Comparison of ENCODE assay signal across 31 cellular contexts in the genomic region with DNA sequence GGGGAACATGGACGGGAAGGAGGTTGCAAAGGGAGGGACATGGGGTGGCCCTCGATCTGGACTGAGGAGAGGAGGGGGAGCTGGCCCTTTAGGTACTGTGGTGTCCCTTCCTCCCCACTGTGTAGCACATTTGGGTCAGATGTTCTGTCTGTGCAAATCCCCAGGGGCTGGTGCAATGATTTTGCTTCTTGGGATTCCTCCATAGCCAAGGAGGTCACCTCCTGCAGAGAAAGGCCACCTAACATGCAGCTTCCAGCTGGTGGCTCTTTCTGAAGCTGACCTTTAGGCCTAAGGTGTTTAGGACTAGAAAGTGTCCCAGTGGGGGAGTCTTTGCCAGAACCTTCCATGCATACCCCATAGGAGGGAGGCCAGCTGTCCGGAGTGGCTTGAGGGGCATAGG. TPM values are rescaled to one million over a fixed set of nuclear protein-coding genes. Genes with fewer than 3 reads are reported as not detected.
A peak's percentile ranks its signal among the peaks of the same experiment; 100 is the strongest.
DNase-seq lines count a peak whose midpoint lies in the region; ATAC-seq, FAIRE-seq and TF ChIP-seq lines count a peak whose summit lies in the region.
"Had no signal": no experiment of that assay in that cellular context is flagged by ENCODE, and none has a peak within 500 bp of the region (broad histone marks: within the 10 kb centered on the region; RNA-seq: fewer than 3 reads in every experiment).

No MANE protein-coding gene starts in this region.

- POLR2A ChIA-PET in HepG2 (lab: Yijun Ruan, JAX): interaction anchor here (1.2 to 4.3 kb wide), 5 partner anchors 10 to 34 kb away, joined by 4 to 44 read pairs (median 19); a partner anchor contains a TSS

- H3K27ac ChIP-seq in HepG2 (ENCODE audit: extremely low read length, insufficient read depth, low read length) (peak overlapping the region; percentile 79), right lobe of liver (peak overlapping the region in 1 of 3 donors; percentile 29), colonic mucosa (peak overlapping the region; percentile 77), mucosa of rectum (ENCODE audit: low read depth in 2 of 2, low read length in 2 of 2) (peak overlapping the region; percentile 87 to 90)
- H3K27ac ChIP-seq: SK-N-MC, thoracic aorta had no signal

- intact Hi-C loops in HepG2 (cut with micrococcal nuclease; ENCODE audit: unreplicated experiment): no loop called here
- intact Hi-C loops in right lobe of liver (cut with DNase I): no loop called here
- intact Hi-C loops in colonic mucosa (cut with DNase I): no loop called here

- in situ Hi-C loops in HepG2 (cut with HindIII; ENCODE audit: extremely low pct_ligation_motif_present, low pct_unique_long_range_greater_than_20kb): no loop called here

- TF ChIP-seq EP300 in HepG2 (IDR thresholded peaks at IDR 0.05; ENCODE audit: low read depth in 2 of 2, low read length in 2 of 2): no peak
- no peak for TF ChIP-seq EP300 in HepG2 (CRISPR knock-in tag; IDR thresholded peaks at IDR 0.05; ENCODE audit: borderline replicate concordance)

- no peak overlapping the region for H2AFZ ChIP-seq in HepG2 (ENCODE audit: low read length)

- ATAC-seq in HepG2 (no peak), right lobe of liver (no peak), HG03521 (IDR thresholded peaks at IDR 0.05; ENCODE audit: unreplicated experiment) (no peak)
- ATAC-seq: activated CD4-positive, alpha-beta T cell treated with anti-CD3 and anti-CD28 coated beads for 36 hours; activated CD8-positive, alpha-beta T cell treated with anti-CD3 and anti-CD28 coated beads, Interleukin-2, amount 10 ng/mL, durations not matched to agents 7 days and 5 days; T-helper 17 cell had no signal

- H3K27me3 ChIP-seq in HepG2 (ENCODE audit: control insufficient read depth in 1 of 2, insufficient read depth in 2 of 2, low read length in 2 of 2) (no peaks in the 10 kb centered on the region), right lobe of liver (no peaks in the 10 kb centered on the region), colonic mucosa (no peaks in the 10 kb centered on the region), mucosa of rectum (ENCODE audit: control insufficient read depth in 2 of 2, insufficient read depth in 2 of 2, low read length in 2 of 2) (no peaks in the 10 kb centered on the region)

- TF ChIP-seq POLR2A in HepG2 (IDR thresholded peaks at IDR 0.05; ENCODE audit: insufficient read depth in 1 of 2, low read depth in 2 of 2, low read length in 2 of 2) (no peak), right lobe of liver (IDR thresholded peaks at IDR 0.05) (no peak)

- H3K9ac ChIP-seq in HepG2 (ENCODE audit: insufficient read depth, low read depth, low read length) (peak overlapping the region; percentile 50; the same call in 1 of the 2 replicates), colonic mucosa (ENCODE audit: low read depth in 2 of 2, low read length in 2 of 2) (peak overlapping the region; percentile 24 to 48), mucosa of rectum (ENCODE audit: low read depth in 1 of 2, low read length in 2 of 2) (peak overlapping the region; percentile 24 to 61)

- no peaks in the 10 kb centered on the region for H3K79me2 ChIP-seq in HepG2 (ENCODE audit: insufficient read depth, low read length)

- no peak for FAIRE-seq in HepG2 (lab: Jason Lieb, UNC)
- FAIRE-seq: GM18507, GM19239, islet of Langerhans had no signal

- DNase-seq in HepG2 (ENCODE audit: low spot score) (no peak), right lobe of liver (no peak), colonic mucosa (no peak), AG08395 (ENCODE audit: low spot score) (no peak), NCI-H1436 (lab: John Stamatoyannopoulos, UW) (no peak)
- no peak for DNase-seq in activated CD4-positive, CD25-positive, alpha-beta regulatory T cell (lab: John Stamatoyannopoulos, UW)
- DNase-seq: activated CD4-positive, alpha-beta T cell treated with anti-CD3 and anti-CD28 coated beads for 36 hours; activated CD8-positive, alpha-beta T cell treated with anti-CD3 and anti-CD28 coated beads, Interleukin-2, amount 10 ng/mL, durations not matched to agents 7 days and 5 days; activated naive CD4-positive, alpha-beta T cell treated with anti-CD3 and anti-CD28 coated beads for 36 hours; amygdala; effector CD8-positive, alpha-beta T cell; EL; GOT3; naive B cell; NCI-H1092; NCI-H187 treated with DMSO at 0.1 percent for 48 hours; NCI-H2171 treated with DMSO at 0.1 percent for 48 hours; NCI-H510A; RPMI8226; stimulated activated naive CD4-positive, alpha-beta T cell; T-helper 17 cell had no signal

- peak overlapping the region; percentile 66 for H3K4me2 ChIP-seq in HepG2 (ENCODE audit: low read depth, low read length)

- H3K4me3 ChIP-seq in HepG2 (replicated peaks in 1 of 3; ENCODE audit: insufficient read depth in 1 of 3, low read depth in 2 of 3, low read length in 3 of 3): peak overlapping the region in 1 of 3 experiments; percentile 36; a peak in 1 of 6 replicates
- no peak overlapping the region for H3K4me3 ChIP-seq in right lobe of liver
- no peak overlapping the region for H3K4me3 ChIP-seq in colonic mucosa
- peak overlapping the region in 1 of 2 donors; percentile 37 for H3K4me3 ChIP-seq in mucosa of rectum (ENCODE audit: low read length in 2 of 2)
- H3K4me3 ChIP-seq: prostate gland, SK-N-MC, thoracic aorta had no signal

- 100% methylated on average over 1 of the region's 3 CpGs for WGBS in HepG2 (ENCODE audit: low lambda C conversion rate)
- 73% methylated on average over 3 of the region's 3 CpGs for WGBS in right lobe of liver (ENCODE audit: insufficient coverage, low coverage, low lambda C conversion rate, missing lambda C conversion rate)

- no TSS peak for BruUV-seq in HepG2 (replicated peaks; lab: Mats Ljungman, UMichigan)

- CTCF ChIA-PET in HepG2 (lab: Yijun Ruan, JAX; ENCODE audit: low intra/inter-chr PET ratio, low total read pairs): no interaction called here

- H3K36me3 ChIP-seq in HepG2 (replicated peaks in 1 of 2; ENCODE audit: control insufficient read depth in 1 of 2, insufficient read depth in 2 of 2, low read length in 2 of 2): peaks cover 0 to 5% of the 10 kb centered on the region in 2 experiments; a peak in 2 of 5 replicates
- no peaks in the 10 kb centered on the region for H3K36me3 ChIP-seq in right lobe of liver
- no peaks in the 10 kb centered on the region for H3K36me3 ChIP-seq in colonic mucosa
- peaks cover 6% of the 10 kb centered on the region in 2 donors for H3K36me3 ChIP-seq in mucosa of rectum (ENCODE audit: control insufficient read depth in 2 of 2, insufficient read depth in 2 of 2, low read length in 2 of 2)
- H3K36me3 ChIP-seq: prostate gland, thoracic aorta had no signal

- TF ChIP-seq CTCF in HepG2 (CRISPR knock-in tag; IDR thresholded peaks at IDR 0.05) (no peak), right lobe of liver (IDR thresholded peaks at IDR 0.05) (no peak), colonic mucosa (IDR thresholded peaks at IDR 0.05) (no peak)

- no peaks in the 10 kb centered on the region for H4K20me1 ChIP-seq in HepG2 (ENCODE audit: insufficient read depth, low read length)

- H3K9me3 ChIP-seq in HepG2 (ENCODE audit: low read length) (no peaks in the 10 kb centered on the region), right lobe of liver (no peaks in the 10 kb centered on the region), colonic mucosa (no peaks in the 10 kb centered on the region), mucosa of rectum (ENCODE audit: control insufficient read depth in 2 of 2, low read length in 2 of 2) (no peaks in the 10 kb centered on the region)
- H3K9me3 ChIP-seq: prostate gland, thoracic aorta had no signal

- no peak for TF ChIP-seq RAD21 in HepG2 (CRISPR knock-in tag; IDR thresholded peaks at IDR 0.05)

- H3K4me1 ChIP-seq in HepG2 (ENCODE audit: insufficient read depth, low read length): peaks cover 56% of the 10 kb centered on the region
- H3K4me1 ChIP-seq in right lobe of liver: peaks cover 0 to 30% (median 9%) of the 10 kb centered on the region in 4 donors
- peaks cover 9% of the 10 kb centered on the region for H3K4me1 ChIP-seq in colonic mucosa
- H3K4me1 ChIP-seq in mucosa of rectum (ENCODE audit: control insufficient read depth in 2 of 2, insufficient read depth in 2 of 2, low read length in 2 of 2): peaks cover 23 to 44% of the 10 kb centered on the region in 2 donors

RNA-seq across cellular contexts. Expression of a gene that starts 9.0 kb away (rescaled TPM):
- total RNA-seq in HepG2 (2016; rRNA removed; fragmentation: Illumina TruSeq; extraction: Trizol) (15.3 and 16.5 TPM in 2 replicates), right lobe of liver (under 1 TPM; 0.04 to 0.37 (median 0.13) TPM), colonic mucosa (1 to 10 TPM; 1.8 to 3.3 TPM)
- 4.1 and 5.6 TPM in 2 replicates for total RNA-seq in HepG2 (2016; cell fraction: cytosol; rRNA removed; fragmentation: Illumina TruSeq; extraction: Trizol; ENCODE audit: low read depth)
- 13.4 and 15.6 TPM in 2 replicates for total RNA-seq in HepG2 (2016; cell fraction: insoluble cytoplasmic fraction; rRNA removed; fragmentation: Illumina TruSeq; extraction: Trizol)
- 13.7 and 13.8 TPM in 2 replicates for total RNA-seq in HepG2 (2016; cell fraction: membrane; rRNA removed; fragmentation: Illumina TruSeq; extraction: Trizol)
- 8.9 and 12.1 TPM in 2 replicates for total RNA-seq in HepG2 (2016; cell fraction: nucleus; rRNA removed; fragmentation: Illumina TruSeq; extraction: Trizol)
- 5.8 and 7.9 TPM in 2 replicates for polyA plus RNA-seq in HepG2 (2011; rRNA removed)
- 5.4 and 6.0 TPM in 2 replicates for polyA plus RNA-seq in HepG2 (2011; cell fraction: cytosol; rRNA removed)
- polyA plus RNA-seq in HepG2 (2011; cell fraction: nucleus; rRNA removed): 11.3 and 13.5 TPM in 2 replicates
- polyA plus RNA-seq in HepG2 (2012): 16.0 TPM in 2 replicates
- 2.4 TPM in 2 replicates for polyA plus RNA-seq in HepG2 (2016; cell fraction: cytosol; fragmentation: Illumina TruSeq; extraction: Trizol; ENCODE audit: low read depth)
- polyA plus RNA-seq in HepG2 (2016; cell fraction: insoluble cytoplasmic fraction; fragmentation: Illumina TruSeq; extraction: Trizol; ENCODE audit: low read depth): 13.0 and 14.7 TPM in 2 replicates
- polyA plus RNA-seq in HepG2 (2016; cell fraction: membrane; fragmentation: Illumina TruSeq; extraction: Trizol; ENCODE audit: low read depth): 8.0 and 8.5 TPM in 2 replicates
- 19.4 and 21.7 TPM in 2 replicates for polyA plus RNA-seq in HepG2 (2016; cell fraction: nucleus; fragmentation: Illumina TruSeq; extraction: Trizol; ENCODE audit: insufficient read depth, low read depth)
- polyA minus RNA-seq in HepG2 (2011; rRNA and poly(A)+ RNA removed; ENCODE audit: low replicate concordance): 0.14 and 8.4 TPM in 2 replicates
- polyA minus RNA-seq in HepG2 (2011; cell fraction: cytosol; rRNA and poly(A)+ RNA removed): 3.6 and 4.5 TPM in 2 replicates
- polyA minus RNA-seq in HepG2 (2011; cell fraction: nucleus; rRNA and poly(A)+ RNA removed): 10.2 and 12.6 TPM in 2 replicates
- total RNA-seq: A673; activated CD4-positive, alpha-beta T cell treated with anti-CD3 and anti-CD28 coated beads for 36 hours; activated CD8-positive, alpha-beta T cell treated with anti-CD3 and anti-CD28 coated beads, Interleukin-2, amount 10 ng/mL, durations not matched to agents 7 days and 5 days; activated naive CD4-positive, alpha-beta T cell treated with anti-CD3 and anti-CD28 coated beads for 36 hours; T-helper 17 cell had no signal

RNA-seq across cellular contexts. Expression of a gene that starts 22.0 kb away (rescaled TPM):
- 2.1 and 4.4 TPM in 2 replicates for total RNA-seq in HepG2 (2016; rRNA removed; fragmentation: Illumina TruSeq; extraction: Trizol)
- total RNA-seq in HepG2 (2016; cell fraction: cytosol; rRNA removed; fragmentation: Illumina TruSeq; extraction: Trizol; ENCODE audit: low read depth): 0.91 and 1.6 TPM in 2 replicates
- 1.5 and 4.4 TPM in 2 replicates for total RNA-seq in HepG2 (2016; cell fraction: insoluble cytoplasmic fraction; rRNA removed; fragmentation: Illumina TruSeq; extraction: Trizol)
- 3.0 and 3.1 TPM in 2 replicates for total RNA-seq in HepG2 (2016; cell fraction: membrane; rRNA removed; fragmentation: Illumina TruSeq; extraction: Trizol)
- total RNA-seq in HepG2 (2016; cell fraction: nucleus; rRNA removed; fragmentation: Illumina TruSeq; extraction: Trizol): 4.5 and 6.1 TPM in 2 replicates
- 10.2 and 13.3 TPM in 2 replicates for polyA plus RNA-seq in HepG2 (2011; rRNA removed)
- 5.9 and 6.0 TPM in 2 replicates for polyA plus RNA-seq in HepG2 (2011; cell fraction: cytosol; rRNA removed)
- 13.5 and 13.6 TPM in 2 replicates for polyA plus RNA-seq in HepG2 (2011; cell fraction: nucleus; rRNA removed)
- polyA plus RNA-seq in HepG2 (2012): 11.8 and 14.1 TPM in 2 replicates
- polyA plus RNA-seq in HepG2 (2016; cell fraction: cytosol; fragmentation: Illumina TruSeq; extraction: Trizol; ENCODE audit: low read depth): 1.7 and 2.0 TPM in 2 replicates
- 2.8 and 3.9 TPM in 2 replicates for polyA plus RNA-seq in HepG2 (2016; cell fraction: insoluble cytoplasmic fraction; fragmentation: Illumina TruSeq; extraction: Trizol; ENCODE audit: low read depth)
- 2.4 and 3.0 TPM in 2 replicates for polyA plus RNA-seq in HepG2 (2016; cell fraction: membrane; fragmentation: Illumina TruSeq; extraction: Trizol; ENCODE audit: low read depth)
- 13.6 and 13.9 TPM in 2 replicates for polyA plus RNA-seq in HepG2 (2016; cell fraction: nucleus; fragmentation: Illumina TruSeq; extraction: Trizol; ENCODE audit: insufficient read depth, low read depth)
- polyA minus RNA-seq in HepG2 (2011; rRNA and poly(A)+ RNA removed; ENCODE audit: low replicate concordance): 2.7 and 12.2 TPM in 2 replicates
- polyA minus RNA-seq in HepG2 (2011; cell fraction: cytosol; rRNA and poly(A)+ RNA removed): 4.0 and 5.3 TPM in 2 replicates
- 4.2 and 4.5 TPM in 2 replicates for polyA minus RNA-seq in HepG2 (2011; cell fraction: nucleus; rRNA and poly(A)+ RNA removed)
- total RNA-seq in right lobe of liver: 1 to 10 TPM; 1.8 to 4.5 (median 2.8) TPM
- 10 to 100 TPM; 15.5 to 17.3 TPM for total RNA-seq in colonic mucosa
- total RNA-seq: activated CD4-positive, alpha-beta T cell treated with anti-CD3 and anti-CD28 coated beads for 36 hours; activated CD8-positive, alpha-beta T cell treated with anti-CD3 and anti-CD28 coated beads, Interleukin-2, amount 10 ng/mL, durations not matched to agents 7 days and 5 days; activated naive CD4-positive, alpha-beta T cell treated with anti-CD3 and anti-CD28 coated beads for 36 hours; epithelial cell of proximal tubule; T-helper 17 cell had no signal
